Comparison of ENCODE assay signal across 1 cellular context in genomic region chr6:170532867-170533488, GRCh38.
TF ChIP-seq lines count a peak whose summit lies in the region.

No MANE protein-coding gene starts in this region.

TF ChIP-seq in GM12878, 131 proteins besides CTCF, POLR2A, EP300 and RAD21:
- TF ChIP-seq MYC (IDR thresholded peaks at IDR 0.05; ENCODE audit: insufficient read depth, insufficient read length, insufficient replicate concordance, low read length, severe bottlenecking) (no peak), ZNF274 (IDR thresholded peaks at IDR 0.05; ENCODE audit: insufficient read depth, insufficient read length) (no peak), ELK1 (IDR thresholded peaks at IDR 0.05; ENCODE audit: low read depth, low read length) (no peak), ATF2 (IDR thresholded peaks at IDR 0.05; ENCODE audit: low read length) (no peak), JUNB (IDR thresholded peaks at IDR 0.05) (no peak), SKIL (IDR thresholded peaks at IDR 0.05; ENCODE audit: low read depth, poor library complexity, severe bottlenecking) (no peak), ATF7 (IDR thresholded peaks at IDR 0.05; ENCODE audit: low read depth) (no peak), MYB (IDR thresholded peaks at IDR 0.05; ENCODE audit: borderline replicate concordance, low read depth, low read length) (no peak), HCFC1 (IDR thresholded peaks at IDR 0.05; ENCODE audit: low read length) (no peak)
